Comparison of ENCODE assay signal across 8 cellular contexts in the genomic region with DNA sequence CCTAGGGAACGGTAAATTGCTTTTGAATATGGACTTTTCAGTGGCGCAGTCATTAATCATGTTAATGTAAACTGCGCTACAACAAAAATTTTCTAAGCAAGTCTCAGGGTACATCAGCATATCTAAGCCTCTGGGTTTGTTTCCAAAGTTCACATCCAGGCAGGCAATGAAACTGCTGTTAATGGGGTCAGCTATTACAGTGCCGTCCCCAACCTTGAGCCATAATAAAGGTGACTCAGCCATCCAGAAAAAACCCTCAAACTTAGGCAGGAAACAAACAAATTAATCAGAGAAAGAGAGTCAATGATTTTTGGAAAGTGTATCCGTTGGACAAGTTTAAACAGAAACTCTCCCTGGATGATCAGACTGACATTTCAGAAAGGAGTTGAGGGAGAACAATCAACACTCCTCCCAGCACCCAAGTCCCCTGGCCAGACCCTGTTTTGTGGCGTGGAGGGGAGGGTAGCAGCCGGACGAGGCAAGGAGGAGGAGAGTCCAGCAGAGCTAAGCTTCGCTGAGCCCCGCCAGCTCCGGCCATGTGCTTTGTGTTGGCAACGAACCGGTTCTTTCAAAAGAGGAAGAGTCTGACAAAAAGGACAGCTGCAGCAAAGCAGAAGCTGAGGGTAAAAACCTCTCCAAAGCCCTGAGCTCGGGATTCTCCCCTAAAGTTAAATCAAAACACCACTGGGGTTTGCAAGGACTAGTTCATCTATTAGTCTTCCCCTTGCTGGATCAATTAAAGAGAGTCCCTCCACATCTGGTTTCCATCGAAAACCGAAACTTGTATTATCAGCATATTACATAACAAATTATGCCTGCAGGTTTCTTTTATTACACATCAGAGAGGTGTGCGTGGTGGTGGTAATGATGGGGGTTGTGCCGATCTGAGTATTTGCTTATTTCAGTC. TPM values are rescaled to one million over a fixed set of nuclear protein-coding genes. Genes with fewer than 3 reads are reported as not detected.
DNase-seq lines count a peak whose midpoint lies in the region; ATAC-seq and TF ChIP-seq lines count a peak whose summit lies in the region.

No MANE protein-coding gene starts in this region.

- no peak overlapping the region for H3K14ac ChIP-seq in neuronal stem cell (ENCODE audit: low read length)

- peaks cover 57% of the 10 kb centered on the region for H3K4me1 Mint-ChIP-seq in T-helper 1 cell treated with Interleukin-12 subunit alpha and Interleukin-12 subunit beta and Interleukin-4 antibody, amounts not matched to agents 30 μg/mL and 1 μg/mL, for 36 hours (ENCODE audit: low read depth)
- peaks cover 46% of the 10 kb centered on the region for H3K4me1 Mint-ChIP-seq in T-helper 2 cell treated with Interferon-gamma antibody and Interleukin-4, amounts not matched to agents 5 μg/mL and 100 μg/mL, for 36 hours (ENCODE audit: low read depth)

- ATAC-seq in HG03060 (IDR thresholded peaks at IDR 0.05; ENCODE audit: low read depth, unreplicated experiment): peak; percentile 18

- H3K4me2 ChIP-seq in neuronal stem cell (ENCODE audit: insufficient read depth, low read length, poor library complexity, severe bottlenecking): no peak overlapping the region

- no peaks in the 10 kb centered on the region for H3K9me3 Mint-ChIP-seq in T-helper 1 cell treated with Interleukin-12 subunit alpha and Interleukin-12 subunit beta and Interleukin-4 antibody, amounts not matched to agents 30 μg/mL and 1 μg/mL, for 36 hours
- no peaks in the 10 kb centered on the region for H3K9me3 Mint-ChIP-seq in T-helper 2 cell treated with Interferon-gamma antibody and Interleukin-4, amounts not matched to agents 5 μg/mL and 100 μg/mL, for 36 hours

- H3K4me3 ChIP-seq in fibroblast of mammary gland (ENCODE audit: control insufficient read depth, low read depth, low read length) (peak overlapping the region; percentile 8), neuronal stem cell (ENCODE audit: low read length in 2 of 2) (no peak overlapping the region), H7 (ENCODE audit: insufficient read depth, low read depth, low read length) (no peak overlapping the region)

- no peak overlapping the region for H3K18ac ChIP-seq in neuronal stem cell (ENCODE audit: low read length)

- no peak overlapping the region for H3K9ac ChIP-seq in neuronal stem cell (ENCODE audit: low read depth, low read length, poor library complexity)

- H3K36me3 Mint-ChIP-seq in T-helper 1 cell treated with Interleukin-12 subunit alpha and Interleukin-12 subunit beta and Interleukin-4 antibody, amounts not matched to agents 30 μg/mL and 1 μg/mL, for 36 hours (ENCODE audit: low read depth): peaks cover 29% of the 10 kb centered on the region
- peaks cover 12% of the 10 kb centered on the region for H3K36me3 Mint-ChIP-seq in T-helper 2 cell treated with Interferon-gamma antibody and Interleukin-4, amounts not matched to agents 5 μg/mL and 100 μg/mL, for 36 hours (ENCODE audit: low read depth)

- H2BK15ac ChIP-seq in neuronal stem cell (ENCODE audit: low read length): no peak overlapping the region

- DNase-seq in T-helper 1 cell (no peak), fibroblast of mammary gland (ENCODE audit: low read depth) (peak; percentile 78), neuronal stem cell (ENCODE audit: low spot score) (peak; percentile 46), H7 (no peak)
- DNase-seq in T-helper 2 cell treated with Interferon-gamma antibody and Interleukin-4, amounts not matched to agents 5 μg/mL and 100 μg/mL, for 36 hours (ENCODE audit: low spot score): no peak
- DNase-seq in stimulated activated CD8-positive, alpha-beta memory T cell treated with anti-CD3 and anti-CD28 coated beads, Interleukin-4, amount 100 ng/mL, for 48 hours: no peak

- peaks cover 30 to 59% of the 10 kb centered on the region in 2 donors for H3K4me1 ChIP-seq in neuronal stem cell (ENCODE audit: control insufficient read depth in 2 of 2, insufficient read depth in 1 of 2, low read depth in 1 of 2, low read length in 2 of 2)

- no peak overlapping the region for H3K4ac ChIP-seq in neuronal stem cell (ENCODE audit: low read length)

- TF ChIP-seq CTCF in fibroblast of mammary gland (conservative IDR thresholded peaks at IDR 0.05; ENCODE audit: control insufficient read depth, insufficient read depth, low read depth, low read length): no peak

- H3K79me1 ChIP-seq in neuronal stem cell (ENCODE audit: low read depth, low read length): peaks cover 8% of the 10 kb centered on the region

- H3K9me3 ChIP-seq in neuronal stem cell (replicated peaks in 1 of 2; ENCODE audit: control insufficient read depth in 2 of 2, insufficient read depth in 1 of 2, low read depth in 1 of 2, low read length in 2 of 2): no peaks in the 10 kb centered on the region

- peak overlapping the region; percentile 27 for H2AFZ ChIP-seq in neuronal stem cell (ENCODE audit: low read length)

- no peak overlapping the region for H4K8ac ChIP-seq in neuronal stem cell (ENCODE audit: low read depth, low read length)

- H2BK120ac ChIP-seq in neuronal stem cell (ENCODE audit: low read depth, low read length): no peak overlapping the region

- peak overlapping the region; percentile 53 for H3K27ac Mint-ChIP-seq in T-helper 1 cell treated with Interleukin-12 subunit alpha and Interleukin-12 subunit beta and Interleukin-4 antibody, amounts not matched to agents 30 μg/mL and 1 μg/mL, for 36 hours
- H3K27ac Mint-ChIP-seq in T-helper 2 cell treated with Interferon-gamma antibody and Interleukin-4, amounts not matched to agents 5 μg/mL and 100 μg/mL, for 36 hours: no peak overlapping the region

- peaks cover 33% of the 10 kb centered on the region for H3K27me3 Mint-ChIP-seq in T-helper 1 cell treated with Interleukin-12 subunit alpha and Interleukin-12 subunit beta and Interleukin-4 antibody, amounts not matched to agents 30 μg/mL and 1 μg/mL, for 36 hours (ENCODE audit: low read depth)
- peaks cover 14% of the 10 kb centered on the region for H3K27me3 Mint-ChIP-seq in T-helper 2 cell treated with Interferon-gamma antibody and Interleukin-4, amounts not matched to agents 5 μg/mL and 100 μg/mL, for 36 hours (ENCODE audit: low read depth)

- WGBS in neuronal stem cell (ENCODE audit: extremely low coverage in 2 of 2, insufficient read length in 2 of 2, insufficient replicate concordance in 1 of 2), 2 donors: no CpG with 5 or more reads among the region's 18 CpGs

- no peak overlapping the region for H3K23ac ChIP-seq in neuronal stem cell (ENCODE audit: low read depth, low read length, poor library complexity)

- no peak overlapping the region for H2BK12ac ChIP-seq in neuronal stem cell (ENCODE audit: low read length)

- no peaks in the 10 kb centered on the region for H3K27me3 ChIP-seq in neuronal stem cell (ENCODE audit: control insufficient read depth in 3 of 3, insufficient read depth in 3 of 3, low read depth in 1 of 3, low read length in 3 of 3)
- peaks cover 9% of the 10 kb centered on the region; the same call in 1 of the 2 replicates for H3K27me3 ChIP-seq in H7 (ENCODE audit: control insufficient read depth, insufficient read depth, low read length)

- H3K36me3 ChIP-seq in neuronal stem cell (replicated peaks in 1 of 2; ENCODE audit: control insufficient read depth in 2 of 2, insufficient read depth in 2 of 2, low read length in 2 of 2) (peaks cover 0 to 7% of the 10 kb centered on the region in 2 donors), H7 (replicated peaks; ENCODE audit: control insufficient read depth, insufficient read depth, low read length) (no peaks in the 10 kb centered on the region)

- peak overlapping the region; percentile 56 for H3K27ac ChIP-seq in neuronal stem cell (replicated peaks; ENCODE audit: low read length)

- no peak overlapping the region for H4K91ac ChIP-seq in neuronal stem cell (ENCODE audit: low read depth, low read length, poor library complexity)

- no peak overlapping the region for H2AK5ac ChIP-seq in neuronal stem cell (ENCODE audit: low read depth, low read length)

- peak overlapping the region; percentile 99 for H3K4me3 Mint-ChIP-seq in T-helper 1 cell treated with Interleukin-12 subunit alpha and Interleukin-12 subunit beta and Interleukin-4 antibody, amounts not matched to agents 30 μg/mL and 1 μg/mL, for 36 hours
- H3K4me3 Mint-ChIP-seq in T-helper 2 cell treated with Interferon-gamma antibody and Interleukin-4, amounts not matched to agents 5 μg/mL and 100 μg/mL, for 36 hours: peak overlapping the region; percentile 75

- no peak overlapping the region for H2BK5ac ChIP-seq in neuronal stem cell (ENCODE audit: low read length)

RNA-seq across cellular contexts. Expression of a gene that starts 3.6 kb away (rescaled TPM):
- polyA plus RNA-seq in neuronal stem cell (2013, experiment 1 of 2): 15.1 TPM
- polyA plus RNA-seq in neuronal stem cell (2013, experiment 2 of 2): 15.7 TPM
- total RNA-seq in H7 (2014; rRNA removed; shearing (Covaris generic)): 37.4 and 40.8 TPM in 2 replicates

RNA-seq across cellular contexts. Expression of a gene that starts 51.1 kb away (rescaled TPM):
- 17.4 TPM for polyA plus RNA-seq in neuronal stem cell (2013, experiment 1 of 2)
- polyA plus RNA-seq in neuronal stem cell (2013, experiment 2 of 2): 19.7 TPM
- total RNA-seq in H7 (2014; rRNA removed; shearing (Covaris generic)): 20.1 and 28.6 TPM in 2 replicates

Comparison
In these comparisons a context has a peak if more than half of its experiments do, and no peak if none do; other contexts are left out.
1. DNase-seq: peak in fibroblast of mammary gland (single experiment) and neuronal stem cell (single experiment); none in T-helper 1 cell (0 of 5), T-helper 2 cell treated with Interferon-gamma antibody and Interleukin-4, amounts not matched to agents 5 μg/mL and 100 μg/mL, for 36 hours (single experiment), stimulated activated CD8-positive, alpha-beta memory T cell treated with anti-CD3 and anti-CD28 coated beads, Interleukin-4, amount 100 ng/mL, for 48 hours (single experiment) and H7 (single experiment).